Comparison of ENCODE assay signal across 2 cellular contexts in genomic region chr11:71971676-71972075, GRCh38.
TF ChIP-seq lines count a peak whose summit lies in the region.

No MANE protein-coding gene starts in this region.

TF ChIP-seq in IMR-90, 13 proteins besides CTCF, POLR2A, EP300 and RAD21:
- TF ChIP-seq MAZ (IDR thresholded peaks at IDR 0.05; ENCODE audit: borderline replicate concordance, low read depth, low read length) (no peak), SMC3 (IDR thresholded peaks at IDR 0.05; ENCODE audit: low read depth, low read length) (no peak), MAFK (IDR thresholded peaks at IDR 0.05; ENCODE audit: low read depth, low read length) (peak; percentile 100)

TF ChIP-seq in HepG2, 621 proteins besides CTCF, POLR2A, EP300 and RAD21:
- no peak for TF ChIP-seq HBP1 (CRISPR knock-in tag; IDR thresholded peaks at IDR 0.05; ENCODE audit: low read depth)
- TF ChIP-seq HDAC2 (CRISPR knock-in tag; IDR thresholded peaks at IDR 0.05), result no peak
- TF ChIP-seq MAFF (IDR thresholded peaks at IDR 0.05; ENCODE audit: low read depth, low read length), result peak; percentile 100
- no peak for TF ChIP-seq BCL3 (CRISPR knock-in tag; IDR thresholded peaks at IDR 0.05)
- no peak for TF ChIP-seq AHDC1 (CRISPR knock-in tag; IDR thresholded peaks at IDR 0.05; ENCODE audit: borderline replicate concordance)
- TF ChIP-seq MAFK (conservative IDR thresholded peaks at IDR 0.05 in 1 of 2, IDR thresholded peaks at IDR 0.05 in 1 of 2; ENCODE audit: low read length in 2 of 2), result peak; percentile 99 to 100
